ENCODE assay signal across 9 cellular contexts in genomic region chr4:14787894-14788293, GRCh38.
DNase-seq lines count a peak whose midpoint lies in the region; ATAC-seq and TF ChIP-seq lines count a peak whose summit lies in the region.
"Had no signal": no experiment of that assay in that cellular context is flagged by ENCODE, and none has a peak within 500 bp of the region (broad histone marks: within the 10 kb centered on the region; RNA-seq: fewer than 3 reads in every experiment).

No MANE protein-coding gene starts in this region.

- H2AFZ ChIP-seq in hepatocyte, result no peak overlapping the region

- H3K9me3 ChIP-seq in hepatocyte (ENCODE audit: low read depth), result no peaks in the 10 kb centered on the region

- no peaks in the 10 kb centered on the region for H3K9me2 ChIP-seq in hepatocyte (replicated peaks; ENCODE audit: insufficient read depth)

- H3K4me2 ChIP-seq in hepatocyte, result no peak overlapping the region

- H3K27me3 ChIP-seq in hepatocyte, result no peaks in the 10 kb centered on the region

- no peaks in the 10 kb centered on the region for H4K20me1 ChIP-seq in hepatocyte (ENCODE audit: insufficient read depth, poor library complexity, severe bottlenecking)

- H3K79me2 ChIP-seq in hepatocyte, result no peaks in the 10 kb centered on the region

- no peak overlapping the region for H3K4me3 ChIP-seq in hepatocyte

- peak; percentile 42 for TF ChIP-seq CTCF in AG09319 (IDR thresholded peaks at IDR 0.05; ENCODE audit: low read depth, low read length)
- TF ChIP-seq CTCF in hepatocyte (IDR thresholded peaks at IDR 0.05; ENCODE audit: poor library complexity), result peak; percentile 45

- no peaks in the 10 kb centered on the region for H3K36me3 ChIP-seq in hepatocyte (replicated peaks; ENCODE audit: insufficient read depth, low read depth)

- H3K27ac ChIP-seq in hepatocyte (no peak overlapping the region), substantia nigra (ENCODE audit: low read depth, low read length, poor library complexity, severe bottlenecking) (no peak overlapping the region)

- DNase-seq in AG09319 (ENCODE audit: extremely low read depth, low read depth), result peak; percentile 1
- peak; percentile 15 for DNase-seq in RPMI7951 (ENCODE audit: low read depth)
- DNase-seq in hepatocyte (ENCODE audit: low spot score), result peak; percentile 28
- no peak for DNase-seq in NCI-H128 (lab: John Stamatoyannopoulos, UW; ENCODE audit: unreplicated experiment)
- DNase-seq in substantia nigra (lab: John Stamatoyannopoulos, UW), result no peak

- no peaks in the 10 kb centered on the region for H3K4me1 ChIP-seq in hepatocyte (ENCODE audit: insufficient read depth)

- ATAC-seq in GM18867 (IDR thresholded peaks at IDR 0.05; ENCODE audit: unreplicated experiment) (peak; percentile 76), GM21515 (IDR thresholded peaks at IDR 0.05; ENCODE audit: unreplicated experiment) (no peak), GM21447 (IDR thresholded peaks at IDR 0.05; ENCODE audit: unreplicated experiment) (no peak)
- ATAC-seq: Right ventricle myocardium inferior had no signal

Comparison
In these comparisons a context has a peak if more than half of its experiments do, and no peak if none do; other contexts are left out.
1. DNase-seq: peak in AG09319 (single experiment), RPMI7951 (single experiment) and hepatocyte (single experiment); none in NCI-H128 (single experiment) and substantia nigra (0 of 49).